ENCODE assay signal across 8 cellular contexts in genomic region chr7:18495412-18496335, GRCh38. TPM values are rescaled to one million over a fixed set of nuclear protein-coding genes. Genes with fewer than 3 reads are reported as not detected.
A peak's percentile ranks its signal among the peaks of the same experiment; 100 is the strongest.
DNase-seq lines count a peak whose midpoint lies in the region; ATAC-seq, FAIRE-seq and TF ChIP-seq lines count a peak whose summit lies in the region.

HDAC9 (plus strand) TSS chr7:18495749; CDS start chr7:18496303, 554 bp downstream.

- ATAC-seq in GM19035 (IDR thresholded peaks at IDR 0.05; ENCODE audit: unreplicated experiment) (peak; percentile 88), HG03108 (IDR thresholded peaks at IDR 0.05; ENCODE audit: unreplicated experiment) (peak; percentile 81), psoas muscle (peak; percentile 90 to 94 (median 93))

- peak within 1 kb of the TSS; percentile 82 for H3K27ac Mint-ChIP-seq in astrocyte (ENCODE audit: unreplicated experiment)
- H3K27ac Mint-ChIP-seq in Caco-2 (ENCODE audit: unreplicated experiment) = no peak within 1 kb of the TSS

- no peaks in the 10 kb centered on the region for H3K27me3 Mint-ChIP-seq in astrocyte (ENCODE audit: low read depth, unreplicated experiment)
- H3K27me3 Mint-ChIP-seq in Caco-2 (ENCODE audit: insufficient read depth, unreplicated experiment) = peaks cover 5% of the 10 kb centered on the region

- H3K9me3 ChIP-seq in BLaER1 treated with 17β-estradiol and CSF1 and Interleukin-3, amounts not matched to agents 10 nM and 100 nM (replicated peaks in 1 of 11) = 0 out of 22 replicates have a peak, but pooled peaks cover 0 to 5% (median 0%) of the 10 kb centered on the region in 11 experiments
- H3K9me3 ChIP-seq in astrocyte (ENCODE audit: insufficient read depth, low read depth, low read length) (no peaks in the 10 kb centered on the region), psoas muscle (no peaks in the 10 kb centered on the region), Caco-2 (no peaks in the 10 kb centered on the region)

- H3K4me2 ChIP-seq in BLaER1 treated with 17β-estradiol and CSF1 and Interleukin-3, amounts not matched to agents 10 nM and 100 nM = peak within 1 kb of the TSS; percentile 85 to 98 (median 94)
- H3K4me2 ChIP-seq in astrocyte (ENCODE audit: low read length) = peak within 1 kb of the TSS; percentile 92

- DNase-seq in NCI-H446 treated with DMSO at 0.1 percent for 48 hours (lab: John Stamatoyannopoulos, UW) (peak; percentile 97), astrocyte (ENCODE audit: low read depth) (peak; percentile 69), hypothalamus (lab: John Stamatoyannopoulos, UW) (peak in 43 of 51 donors; percentile 4 to 89 (median 33)), psoas muscle (peak; percentile 14 to 56), Caco-2 (no peak)

- H3K9ac ChIP-seq in BLaER1 treated with 17β-estradiol and CSF1 and Interleukin-3, amounts not matched to agents 10 nM and 100 nM = peak within 1 kb of the TSS; percentile 42 to 84 (median 65); a peak in 20 of 22 replicates
- peak within 1 kb of the TSS; percentile 71 for H3K9ac ChIP-seq in astrocyte (ENCODE audit: low read length)

- H3K4me3 ChIP-seq in BLaER1 treated with 17β-estradiol and CSF1 and Interleukin-3, amounts not matched to agents 10 nM and 100 nM = peak within 1 kb of the TSS; percentile 45 to 84 (median 60)
- H3K4me3 ChIP-seq in astrocyte (ENCODE audit: insufficient read depth, low read depth, low read length) (peak within 1 kb of the TSS; percentile 57), psoas muscle (peak within 1 kb of the TSS; percentile 69), Caco-2 (ENCODE audit: low read depth, low read length) (no peak within 1 kb of the TSS)

- peak; percentile 78 for FAIRE-seq in astrocyte (lab: Jason Lieb, UNC)

- POLR2A ChIA-PET in Caco-2 (lab: Charles Lee) = no interaction called here

- H3K4me3 Mint-ChIP-seq in astrocyte (ENCODE audit: unreplicated experiment) (peak within 1 kb of the TSS; percentile 80), Caco-2 (ENCODE audit: unreplicated experiment) (no peak within 1 kb of the TSS)

- H3K36me3 ChIP-seq in BLaER1 treated with 17β-estradiol and CSF1 and Interleukin-3, amounts not matched to agents 10 nM and 100 nM = no peaks in the 10 kb centered on the region; a peak in 1 of 22 replicates
- H3K36me3 ChIP-seq in astrocyte (ENCODE audit: insufficient read depth, low read length) (no peaks in the 10 kb centered on the region), psoas muscle (ENCODE audit: insufficient read depth in 1 of 2, low read depth in 1 of 2) (no peaks in the 10 kb centered on the region), Caco-2 (ENCODE audit: control insufficient read depth, insufficient read depth, low read length) (no peaks in the 10 kb centered on the region)

- no TSS peak for BruUV-seq in Caco-2 (replicated peaks; lab: Mats Ljungman, UMichigan)

- CTCF ChIA-PET in Caco-2 (lab: Charles Lee) = no interaction called here

- H3K79me2 ChIP-seq in astrocyte (ENCODE audit: insufficient read depth, low read length) = peaks cover 16% of the 10 kb centered on the region

- peaks cover 43 to 72% (median 51%) of the 10 kb centered on the region in 10 experiments for H3K4me1 ChIP-seq in BLaER1 treated with 17β-estradiol and CSF1 and Interleukin-3, amounts not matched to agents 10 nM and 100 nM
- H3K4me1 ChIP-seq in astrocyte (ENCODE audit: insufficient read depth, low read length) = peaks cover 15% of the 10 kb centered on the region
- peaks cover 29% of the 10 kb centered on the region for H3K4me1 ChIP-seq in psoas muscle
- no peaks in the 10 kb centered on the region for H3K4me1 ChIP-seq in Caco-2

- peak within 1 kb of the TSS; percentile 31 for H2AFZ ChIP-seq in astrocyte (ENCODE audit: low read depth, low read length)

- H3K9me3 Mint-ChIP-seq in astrocyte (ENCODE audit: unreplicated experiment) (no peaks in the 10 kb centered on the region), Caco-2 (ENCODE audit: unreplicated experiment) (no peaks in the 10 kb centered on the region)

- H3K36me3 Mint-ChIP-seq in astrocyte (ENCODE audit: low read depth, unreplicated experiment) = no peaks in the 10 kb centered on the region
- no peaks in the 10 kb centered on the region for H3K36me3 Mint-ChIP-seq in Caco-2 (ENCODE audit: insufficient read depth, unreplicated experiment)

- H4K20me1 ChIP-seq in BLaER1 treated with 17β-estradiol and CSF1 and Interleukin-3, amounts not matched to agents 10 nM and 100 nM = peaks cover 0 to 13% (median 0%) of the 10 kb centered on the region in 11 experiments; a peak in 2 of 22 replicates
- no peaks in the 10 kb centered on the region for H4K20me1 ChIP-seq in astrocyte (ENCODE audit: insufficient read depth, low read length)

- H3K27me3 ChIP-seq in BLaER1 treated with 17β-estradiol and CSF1 and Interleukin-3, amounts not matched to agents 10 nM and 100 nM = peaks cover 0 to 20% (median 0%) of the 10 kb centered on the region in 11 experiments; a peak in 3 of 22 replicates
- H3K27me3 ChIP-seq in astrocyte (ENCODE audit: insufficient read depth, low read length) = no peaks in the 10 kb centered on the region
- no peaks in the 10 kb centered on the region for H3K27me3 ChIP-seq in psoas muscle (ENCODE audit: insufficient read depth in 3 of 3, low read length in 2 of 3)
- no peaks in the 10 kb centered on the region for H3K27me3 ChIP-seq in Caco-2 (replicated peaks; ENCODE audit: control insufficient read depth, insufficient read depth, low read length)

- TF ChIP-seq CTCF in astrocyte (IDR thresholded peaks at IDR 0.05; ENCODE audit: insufficient read depth, low read depth, low read length) (no peak), psoas muscle (IDR thresholded peaks at IDR 0.05) (no peak), Caco-2 (IDR thresholded peaks at IDR 0.05; ENCODE audit: insufficient read depth in 1 of 2, low read depth in 1 of 2, low read length in 1 of 2, severe bottlenecking in 1 of 2, unreplicated experiment in 1 of 2) (no peak)

- intact Hi-C loops in psoas muscle (cut with DNase I) (loop anchor here (1.0 to 5.0 kb wide), 3 partner anchors 42 to 138 kb away; no protein-coding TSS in a partner anchor), Caco-2 (cut with micrococcal nuclease; ENCODE audit: unreplicated experiment) (no loop called here)

- H3K4me1 Mint-ChIP-seq in astrocyte (ENCODE audit: low read depth, unreplicated experiment) (peaks cover 9% of the 10 kb centered on the region), Caco-2 (ENCODE audit: low read depth, unreplicated experiment) (no peaks in the 10 kb centered on the region)

- WGBS in psoas muscle, 3 donors = 0 to 2% (median 1%) methylated on average over 18 of the region's 18 CpGs

- peak within 1 kb of the TSS; percentile 14 to 76 (median 68); a peak in 20 of 22 replicates for H3K27ac ChIP-seq in BLaER1 treated with 17β-estradiol and CSF1 and Interleukin-3, amounts not matched to agents 10 nM and 100 nM
- H3K27ac ChIP-seq in astrocyte (ENCODE audit: low read depth, low read length) = peak within 1 kb of the TSS; percentile 86
- H3K27ac ChIP-seq in psoas muscle = peak within 1 kb of the TSS; percentile 97

RNA-seq across cellular contexts. Expression of gene HDAC9, which starts in this region (rescaled TPM):
- total RNA-seq in astrocyte = 20.2 and 27.6 TPM in 2 replicates
- total RNA-seq in psoas muscle = 10 to 100 TPM; 16.8 to 34.2 (median 20.1) TPM
- polyA plus RNA-seq in psoas muscle = 1 to 10 TPM in 1 of 3 donors, under 1 TPM in 2; 0.38 to 3.5 (median 0.86) TPM
- total RNA-seq in Caco-2 (2022) = 0.27 and 0.81 TPM in 2 replicates

Comparison
In these comparisons a context has a peak if more than half of its experiments do, and no peak if none do; other contexts are left out.
1. DNase-seq: peak in NCI-H446 treated with DMSO at 0.1 percent for 48 hours (single experiment), astrocyte (single experiment), hypothalamus (43 of 51) and psoas muscle (2 of 2); none in Caco-2 (0 of 2).
2. Peak in every context shown above with its lines, with median percentiles within 50 percentile points of each other: H3K27ac ChIP-seq and ATAC-seq.